Comparison of ENCODE assay signal across 11 cellular contexts in genomic region chr2:86249843-86250402, GRCh38. TPM values are rescaled to one million over a fixed set of nuclear protein-coding genes. Genes with fewer than 3 reads are reported as not detected.
A peak's percentile ranks its signal among the peaks of the same experiment; 100 is the strongest.
DNase-seq lines count a peak whose midpoint lies in the region; ATAC-seq and TF ChIP-seq lines count a peak whose summit lies in the region.
"Had no signal": no experiment of that assay in that cellular context is flagged by ENCODE, and none has a peak within 500 bp of the region (broad histone marks: within the 10 kb centered on the region; RNA-seq: fewer than 3 reads in every experiment).

No MANE protein-coding gene starts in this region.

- ATAC-seq in activated CD4-positive, alpha-beta T cell treated with anti-CD3 and anti-CD28 coated beads for 36 hours, result no peak
- ATAC-seq in HG03196 (IDR thresholded peaks at IDR 0.05; ENCODE audit: unreplicated experiment), result peak; percentile 51
- peak; percentile 86 for ATAC-seq in stimulated activated memory B cell treated with anti-CD40 and anti-IgM and Interleukin-4, amounts not matched to agents 10 μg/mL and 1 μg/mL and 100 μg/mL, for 72 hours

- H3K9me3 Mint-ChIP-seq in activated CD4-positive, alpha-beta T cell treated with anti-CD3 and anti-CD28 coated beads for 36 hours (ENCODE audit: low read depth), result no peaks in the 10 kb centered on the region
- H3K9me3 Mint-ChIP-seq in stimulated activated memory B cell treated with anti-CD40 and anti-IgM and Interleukin-4, amounts not matched to agents 10 μg/mL and 1 μg/mL and 100 μg/mL, for 72 hours, result no peaks in the 10 kb centered on the region
- H3K9me3 Mint-ChIP-seq: stimulated activated naive CD8-positive, alpha-beta T cell treated with anti-CD3 and anti-CD28 coated beads, Interleukin-15, Interleukin-2, amounts not matched to agents 100 ng/mL and 50 ng/mL, for 24 hours had no signal

- H3K4me1 ChIP-seq in ascending aorta, result peaks cover 7 to 13% of the 10 kb centered on the region in 2 donors
- H3K4me1 ChIP-seq in osteoblast (ENCODE audit: insufficient read depth, low read length), result no peaks in the 10 kb centered on the region

- CTCF ChIA-PET in activated CD4-positive, alpha-beta T cell treated with anti-CD3 and anti-CD28 coated beads for 36 hours (lab: Charles Lee), result interaction anchor here (0.7 to 1.2 kb wide), 2 partner anchors 13 to 222 kb away, joined by 3 read pairs; no protein-coding TSS in a partner anchor

- no peaks in the 10 kb centered on the region for H3K36me3 Mint-ChIP-seq in activated CD4-positive, alpha-beta T cell treated with anti-CD3 and anti-CD28 coated beads for 36 hours (ENCODE audit: low read depth)
- no peaks in the 10 kb centered on the region for H3K36me3 Mint-ChIP-seq in stimulated activated memory B cell treated with anti-CD40 and anti-IgM and Interleukin-4, amounts not matched to agents 10 μg/mL and 1 μg/mL and 100 μg/mL, for 72 hours

- no peaks in the 10 kb centered on the region for H3K79me2 ChIP-seq in osteoblast (ENCODE audit: insufficient read depth, low read length)

- TF ChIP-seq CTCF in ascending aorta (IDR thresholded peaks at IDR 0.05) (peak in 2 of 3 experiments; percentile 8 to 19), osteoblast (IDR thresholded peaks at IDR 0.05; ENCODE audit: extremely low read depth, low read depth, low read length) (no peak)

- H2AFZ ChIP-seq in osteoblast (ENCODE audit: low read length), result no peak overlapping the region

- H3K4me2 ChIP-seq in osteoblast (ENCODE audit: insufficient read depth, low read length), result no peak overlapping the region

- no peaks in the 10 kb centered on the region for H4K20me1 ChIP-seq in osteoblast (ENCODE audit: insufficient read depth, low read length)

- DNase-seq in activated CD4-positive, alpha-beta T cell treated with anti-CD3 and anti-CD28 coated beads for 36 hours, result peak; percentile 13
- DNase-seq in activated CD4-positive, alpha-beta T cell treated with anti-CD3 and anti-CD28 coated beads, Interleukin-2, amount 50 U/mL, for 1 hour, result no peak
- DNase-seq in ascending aorta (ENCODE audit: low spot score in 2 of 2) (no peak), islet precursor cell (no peak), osteoblast (ENCODE audit: insufficient read length, low spot score, missing footprints) (no peak)
- no peak for DNase-seq in activated CD8-positive, alpha-beta memory T cell treated with anti-CD3 and anti-CD28 coated beads, Interleukin-2, amount 50 U/mL, for 4 hours

- POLR2A ChIA-PET in activated CD4-positive, alpha-beta T cell treated with anti-CD3 and anti-CD28 coated beads for 36 hours (lab: Charles Lee), result interaction anchor here (0.7 kb wide), 1 partner anchor 55 kb away, joined by 4 read pairs; the partner anchor contains the start of gene IMMT

- H3K27ac ChIP-seq in ascending aorta, result peak overlapping the region; percentile 67 to 85
- no peak overlapping the region for H3K27ac ChIP-seq in osteoblast (ENCODE audit: low read depth, low read length)
- H3K27ac ChIP-seq: VCaP had no signal

- intact Hi-C loops in activated CD4-positive, alpha-beta T cell treated with anti-CD3 and anti-CD28 coated beads for 36 hours (cut with DNase I, micrococcal nuclease), result no loop called here
- intact Hi-C loops in ascending aorta (cut with DNase I), result loop anchor here (2.0 to 5.0 kb wide), 3 partner anchors 25 to 87 kb away; partner anchors contain the start of gene REEP1

- H3K36me3 ChIP-seq in ascending aorta (no peaks in the 10 kb centered on the region), osteoblast (ENCODE audit: insufficient read depth, low read length) (no peaks in the 10 kb centered on the region)

- H3K4me3 Mint-ChIP-seq in activated CD4-positive, alpha-beta T cell treated with anti-CD3 and anti-CD28 coated beads for 36 hours, result no peak overlapping the region
- H3K4me3 Mint-ChIP-seq in stimulated activated memory B cell treated with anti-CD40 and anti-IgM and Interleukin-4, amounts not matched to agents 10 μg/mL and 1 μg/mL and 100 μg/mL, for 72 hours, result peak overlapping the region; percentile 30
- H3K4me3 Mint-ChIP-seq: stimulated activated naive CD8-positive, alpha-beta T cell treated with anti-CD3 and anti-CD28 coated beads, Interleukin-15, Interleukin-2, amounts not matched to agents 100 ng/mL and 50 ng/mL, for 24 hours had no signal

- H3K4me1 Mint-ChIP-seq in activated CD4-positive, alpha-beta T cell treated with anti-CD3 and anti-CD28 coated beads for 36 hours, result no peaks in the 10 kb centered on the region
- peaks cover 13% of the 10 kb centered on the region for H3K4me1 Mint-ChIP-seq in stimulated activated memory B cell treated with anti-CD40 and anti-IgM and Interleukin-4, amounts not matched to agents 10 μg/mL and 1 μg/mL and 100 μg/mL, for 72 hours

- H3K4me3 ChIP-seq in ascending aorta (no peak overlapping the region), osteoblast (ENCODE audit: insufficient read depth, low read length) (no peak overlapping the region)

- H3K9me3 ChIP-seq in ascending aorta (no peaks in the 10 kb centered on the region), osteoblast (ENCODE audit: low read depth, low read length) (no peaks in the 10 kb centered on the region)
- H3K9me3 ChIP-seq: Caco-2 had no signal

- H3K27me3 ChIP-seq in ascending aorta (no peaks in the 10 kb centered on the region), osteoblast (ENCODE audit: insufficient read depth, low read length) (peaks cover 20% of the 10 kb centered on the region)

- H3K27ac Mint-ChIP-seq in activated CD4-positive, alpha-beta T cell treated with anti-CD3 and anti-CD28 coated beads for 36 hours, result no peak overlapping the region
- peak overlapping the region; percentile 77 for H3K27ac Mint-ChIP-seq in stimulated activated memory B cell treated with anti-CD40 and anti-IgM and Interleukin-4, amounts not matched to agents 10 μg/mL and 1 μg/mL and 100 μg/mL, for 72 hours
- H3K27ac Mint-ChIP-seq: stimulated activated naive CD8-positive, alpha-beta T cell treated with anti-CD3 and anti-CD28 coated beads, Interleukin-15, Interleukin-2, amounts not matched to agents 100 ng/mL and 50 ng/mL, for 24 hours had no signal

- H3K27me3 Mint-ChIP-seq in activated CD4-positive, alpha-beta T cell treated with anti-CD3 and anti-CD28 coated beads for 36 hours, result no peaks in the 10 kb centered on the region
- no peaks in the 10 kb centered on the region for H3K27me3 Mint-ChIP-seq in stimulated activated memory B cell treated with anti-CD40 and anti-IgM and Interleukin-4, amounts not matched to agents 10 μg/mL and 1 μg/mL and 100 μg/mL, for 72 hours

RNA-seq across cellular contexts. Expression of gene MRPL35, which starts 50.7 kb away (rescaled TPM):
- 10 to 100 TPM; 83.2 to 93.2 TPM for total RNA-seq in activated CD4-positive, alpha-beta T cell treated with anti-CD3 and anti-CD28 coated beads for 36 hours
- total RNA-seq in ascending aorta (4.7 TPM), osteoblast (30.4 and 30.8 TPM in 2 replicates)

RNA-seq across cellular contexts. Expression of gene IMMT, which starts 54.7 kb away (rescaled TPM):
- 100 to 1,000 TPM; 172 to 182 TPM for total RNA-seq in activated CD4-positive, alpha-beta T cell treated with anti-CD3 and anti-CD28 coated beads for 36 hours
- 97.1 TPM for total RNA-seq in ascending aorta
- total RNA-seq in osteoblast, result 55.7 and 60.4 TPM in 2 replicates
